21 cellular contexts compared by ENCODE assay signal in genomic region chr12:132448453-132448800, GRCh38.
"Had no signal": no experiment of that assay in that cellular context is flagged by ENCODE, and none has a peak within 500 bp of the region (broad histone marks: within the 10 kb centered on the region; RNA-seq: fewer than 3 reads in every experiment).

No MANE protein-coding gene starts in this region.

- H3K4me3 ChIP-seq: colonic mucosa, heart left ventricle, right lobe of liver, skin epidermis, testis, uterus had no signal

- H3K36me3 ChIP-seq: colonic mucosa, heart left ventricle, right lobe of liver, uterus had no signal

- H3K4me3 Mint-ChIP-seq: activated CD4-positive, alpha-beta T cell treated with anti-CD3 and anti-CD28 coated beads for 36 hours; activated CD8-positive, alpha-beta memory T cell treated with anti-CD3 and anti-CD28 coated beads, Interleukin-2, amount 10 ng/mL, durations not matched to agents 7 days and 5 days; activated naive CD8-positive, alpha-beta T cell; nephron progenitor cell; WTC11 had no signal

- H3K27ac ChIP-seq: colonic mucosa, heart left ventricle, right lobe of liver, skin epidermis, testis, uterus had no signal

- DNase-seq: activated CD4-positive, alpha-beta T cell treated with anti-CD3 and anti-CD28 coated beads, Interleukin-2, amount 50 U/mL, for 4 hours; activated CD8-positive, alpha-beta memory T cell treated with anti-CD3 and anti-CD28 coated beads, Interleukin-2, amount 10 ng/mL, durations not matched to agents 7 days and 5 days; activated effector memory CD4-positive, alpha-beta T cell treated with anti-CD3 and anti-CD28 coated beads, Interleukin-2, amount 50 U/mL, for 16 hours; activated T-cell treated with anti-CD3 and anti-CD28 coated beads for 4 hours; colonic mucosa; left ventricle myocardium superior; midbrain; nephron progenitor cell; nucleus accumbens; stimulated activated CD4-positive, alpha-beta T cell treated with anti-CD3 and anti-CD28 coated beads, Interleukin-2, amount 100 ng/mL, for 24 hours; T-helper 9 cell; testis; trophoblast cell; uterus had no signal

- H3K27ac Mint-ChIP-seq: activated CD4-positive, alpha-beta T cell treated with anti-CD3 and anti-CD28 coated beads for 36 hours; activated CD8-positive, alpha-beta memory T cell treated with anti-CD3 and anti-CD28 coated beads, Interleukin-2, amount 10 ng/mL, durations not matched to agents 7 days and 5 days; activated naive CD8-positive, alpha-beta T cell; WTC11 had no signal

- H3K9me3 Mint-ChIP-seq: T-cell, WTC11 had no signal

- H3K36me3 Mint-ChIP-seq: activated CD8-positive, alpha-beta memory T cell treated with anti-CD3 and anti-CD28 coated beads, Interleukin-2, amount 10 ng/mL, durations not matched to agents 7 days and 5 days; T-cell; WTC11 had no signal

- H3K27me3 Mint-ChIP-seq: activated CD4-positive, alpha-beta T cell treated with anti-CD3 and anti-CD28 coated beads for 36 hours; activated CD8-positive, alpha-beta memory T cell treated with anti-CD3 and anti-CD28 coated beads, Interleukin-2, amount 10 ng/mL, durations not matched to agents 7 days and 5 days; activated naive CD8-positive, alpha-beta T cell had no signal

- H3K9me3 ChIP-seq: colonic mucosa, heart left ventricle, right lobe of liver, testis, uterus had no signal

- H3K4me1 ChIP-seq: colonic mucosa, right lobe of liver, testis, uterus had no signal

- H3K27me3 ChIP-seq: colonic mucosa, right lobe of liver, testis had no signal

- ATAC-seq: activated CD4-positive, alpha-beta T cell treated with anti-CD3 and anti-CD28 coated beads for 36 hours; activated CD8-positive, alpha-beta memory T cell treated with anti-CD3 and anti-CD28 coated beads, Interleukin-2, amount 10 ng/mL, durations not matched to agents 7 days and 5 days; heart left ventricle; left ventricle myocardium superior; right lobe of liver; T-cell; WTC11 had no signal
